16 cellular contexts compared by ENCODE assay signal in the genomic region with DNA sequence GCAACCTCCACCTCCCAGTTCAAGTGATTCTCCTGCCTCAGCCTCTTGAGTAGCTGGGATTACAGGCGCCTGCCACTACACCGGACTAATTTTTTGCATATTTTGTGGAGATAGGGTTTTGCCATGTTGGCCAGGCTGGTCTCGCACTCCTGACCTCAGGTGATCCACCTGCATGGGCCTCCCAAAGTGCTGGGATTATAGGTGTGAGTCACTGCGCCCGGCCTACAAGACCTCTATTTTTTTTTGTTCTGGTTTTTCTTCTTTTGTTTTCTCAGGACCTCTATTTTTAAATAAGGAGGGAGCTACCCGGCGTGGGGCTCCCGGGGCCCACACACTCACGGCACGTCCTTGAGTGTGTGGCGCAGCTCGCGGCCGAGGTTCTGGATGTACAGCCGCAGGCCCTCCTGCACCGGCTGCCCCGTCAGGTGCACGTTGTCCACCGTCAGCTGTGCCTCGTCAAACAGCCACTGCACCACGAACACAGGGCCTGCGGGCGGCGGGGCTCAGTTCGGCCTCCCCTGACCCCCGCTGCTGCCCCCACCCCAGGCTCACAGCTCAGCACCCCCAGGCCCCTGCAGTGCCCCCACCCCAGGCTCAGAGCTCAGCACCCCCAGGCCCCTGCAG. TPM values are rescaled to one million over a fixed set of nuclear protein-coding genes. Genes with fewer than 3 reads are reported as not detected.
DNase-seq lines count a peak whose midpoint lies in the region; ATAC-seq and TF ChIP-seq lines count a peak whose summit lies in the region.
"Had no signal": no experiment of that assay in that cellular context is flagged by ENCODE, and none has a peak within 500 bp of the region (broad histone marks: within the 10 kb centered on the region; RNA-seq: fewer than 3 reads in every experiment).

No MANE protein-coding gene starts in this region.

- H3K27me3 ChIP-seq in neural progenitor cell, result peaks cover 47% of the 10 kb centered on the region

- no peaks in the 10 kb centered on the region for H3K4me1 ChIP-seq in neural progenitor cell

- H3K36me3 Mint-ChIP-seq in stimulated activated naive CD8-positive, alpha-beta T cell treated with anti-CD3 and anti-CD28 coated beads, Interleukin-15, Interleukin-2, amounts not matched to agents 100 ng/mL and 50 ng/mL, for 24 hours (ENCODE audit: low read depth), result no peaks in the 10 kb centered on the region
- peaks cover 3% of the 10 kb centered on the region for H3K36me3 Mint-ChIP-seq in neural progenitor cell
- H3K36me3 Mint-ChIP-seq: CD4-positive, CD25-positive, alpha-beta regulatory T cell had no signal

- no peak overlapping the region for H3K4me2 ChIP-seq in neural progenitor cell
- H3K4me2 ChIP-seq: BLaER1 had no signal

- H3K4me3 Mint-ChIP-seq in stimulated activated naive CD8-positive, alpha-beta T cell treated with anti-CD3 and anti-CD28 coated beads, Interleukin-15, Interleukin-2, amounts not matched to agents 100 ng/mL and 50 ng/mL, for 24 hours, result no peak overlapping the region
- H3K4me3 Mint-ChIP-seq in neural progenitor cell, result no peak overlapping the region
- H3K4me3 Mint-ChIP-seq: HFFc6 had no signal

- no peak for TF ChIP-seq CTCF in neural progenitor cell (IDR thresholded peaks at IDR 0.05)

- no peak for DNase-seq in stimulated activated naive CD8-positive, alpha-beta T cell treated with anti-CD3 and anti-CD28 coated beads, Interleukin-15, Interleukin-2, amounts not matched to agents 100 U/mL and 50 U/mL, for 24 hours
- DNase-seq in neural progenitor cell (ENCODE audit: low spot score) (no peak), CD1c-positive myeloid dendritic cell (ENCODE audit: extremely low spot score) (no peak)
- DNase-seq in stimulated activated naive CD4-positive, alpha-beta T cell treated with Interleukin-2 at 50 U/mL for 16 hours (lab: John Stamatoyannopoulos, UW), result no peak
- DNase-seq: 8988T; AML-193; Calu3; CD4-positive, CD25-positive, alpha-beta regulatory T cell; DMS79; HCEC 1CT; HFFc6 had no signal

- no peaks in the 10 kb centered on the region for H4K20me1 ChIP-seq in neural progenitor cell (ENCODE audit: low read depth)

- peaks cover under 1% of the 10 kb centered on the region for H3F3A ChIP-seq in neural progenitor cell (ENCODE audit: low read depth)

- H3K36me3 ChIP-seq in neural progenitor cell, result no peaks in the 10 kb centered on the region
- H3K36me3 ChIP-seq: BLaER1 had no signal

- ATAC-seq in stimulated activated naive CD8-positive, alpha-beta T cell treated with anti-CD3 and anti-CD28 coated beads, Interleukin-15, Interleukin-2, amounts not matched to agents 100 U/mL and 50 U/mL, for 24 hours, result no peak
- ATAC-seq: GM12878 had no signal

- H3K27ac Mint-ChIP-seq in stimulated activated naive CD8-positive, alpha-beta T cell treated with anti-CD3 and anti-CD28 coated beads, Interleukin-15, Interleukin-2, amounts not matched to agents 100 ng/mL and 50 ng/mL, for 24 hours, result peak overlapping the region; percentile 52
- H3K27ac Mint-ChIP-seq in neural progenitor cell, result peak overlapping the region; percentile 85
- H3K27ac Mint-ChIP-seq: CD4-positive, CD25-positive, alpha-beta regulatory T cell; HFFc6 had no signal

- H3K4me1 Mint-ChIP-seq in stimulated activated naive CD8-positive, alpha-beta T cell treated with anti-CD3 and anti-CD28 coated beads, Interleukin-15, Interleukin-2, amounts not matched to agents 100 ng/mL and 50 ng/mL, for 24 hours (ENCODE audit: low read depth), result no peaks in the 10 kb centered on the region
- H3K4me1 Mint-ChIP-seq in neural progenitor cell, result peaks cover 21% of the 10 kb centered on the region

- H3K9me3 ChIP-seq in neural progenitor cell (ENCODE audit: low read depth), result no peaks in the 10 kb centered on the region
- H3K9me3 ChIP-seq: BLaER1 had no signal

- no peak overlapping the region for H2AFZ ChIP-seq in neural progenitor cell (replicated peaks)

- H3K79me2 ChIP-seq in neural progenitor cell (ENCODE audit: low read depth), result no peaks in the 10 kb centered on the region

- H3K4me3 ChIP-seq in neural progenitor cell, result no peak overlapping the region
- H3K4me3 ChIP-seq: BLaER1, GM12878 had no signal

- H3K9ac ChIP-seq in neural progenitor cell, result no peak overlapping the region
- H3K9ac ChIP-seq: BLaER1 had no signal

- H3K27ac ChIP-seq in neural progenitor cell, result no peak overlapping the region
- H3K27ac ChIP-seq: BLaER1 had no signal

- H3K27me3 Mint-ChIP-seq in stimulated activated naive CD8-positive, alpha-beta T cell treated with anti-CD3 and anti-CD28 coated beads, Interleukin-15, Interleukin-2, amounts not matched to agents 100 ng/mL and 50 ng/mL, for 24 hours, result peaks cover 12% of the 10 kb centered on the region
- H3K27me3 Mint-ChIP-seq in neural progenitor cell (ENCODE audit: insufficient read depth, low read depth), result peaks cover 18% of the 10 kb centered on the region

- H3K9me3 Mint-ChIP-seq in stimulated activated naive CD8-positive, alpha-beta T cell treated with anti-CD3 and anti-CD28 coated beads, Interleukin-15, Interleukin-2, amounts not matched to agents 100 ng/mL and 50 ng/mL, for 24 hours, result no peaks in the 10 kb centered on the region
- no peaks in the 10 kb centered on the region for H3K9me3 Mint-ChIP-seq in neural progenitor cell
- H3K9me3 Mint-ChIP-seq: HFFc6 had no signal

RNA-seq across cellular contexts. Expression of gene NOTUM, which starts 5.8 kb away (rescaled TPM):
- 0.25 TPM in 1 of 2 replicates, not detected in the other for total RNA-seq in neural progenitor cell (ENCODE audit: low replicate concordance)
- total RNA-seq: Calu3; CD4-positive, CD25-positive, alpha-beta regulatory T cell had no signal

RNA-seq across cellular contexts. Expression of gene MYADML2, which starts 8.1 kb away (rescaled TPM):
- 0.11 TPM in 1 of 2 replicates, not detected in the other for total RNA-seq in neural progenitor cell (ENCODE audit: low replicate concordance)
- total RNA-seq: Calu3; CD4-positive, CD25-positive, alpha-beta regulatory T cell; G401; GM12878; H4; HFFc6 had no signal

RNA-seq across cellular contexts. Expression of gene PYCR1, which starts 18.1 kb away (rescaled TPM):
- 32.6 and 72.2 TPM in 2 replicates for total RNA-seq in neural progenitor cell (ENCODE audit: low replicate concordance)

RNA-seq across cellular contexts. Expression of gene ASPSCR1, which starts 22.3 kb away (rescaled TPM):
- 13.1 and 40.9 TPM in 2 replicates for total RNA-seq in neural progenitor cell (ENCODE audit: low replicate concordance)

RNA-seq across cellular contexts. Expression of gene MAFG, which starts 27.6 kb away (rescaled TPM):
- 8.1 and 12.9 TPM in 2 replicates for total RNA-seq in neural progenitor cell (ENCODE audit: low replicate concordance)
